ENCODE assay signal across 1 cellular context in genomic region chr3:46132565-46132964, GRCh38.
TF ChIP-seq lines count a peak whose summit lies in the region.

No MANE protein-coding gene starts in this region.

TF ChIP-seq in HepG2, 621 proteins besides CTCF, POLR2A, EP300 and RAD21 (continued from another document):
- TF ChIP-seq ZNF281 (CRISPR knock-in tag; IDR thresholded peaks at IDR 0.05; ENCODE audit: borderline replicate concordance): no peak
- TF ChIP-seq, protein P1, sequence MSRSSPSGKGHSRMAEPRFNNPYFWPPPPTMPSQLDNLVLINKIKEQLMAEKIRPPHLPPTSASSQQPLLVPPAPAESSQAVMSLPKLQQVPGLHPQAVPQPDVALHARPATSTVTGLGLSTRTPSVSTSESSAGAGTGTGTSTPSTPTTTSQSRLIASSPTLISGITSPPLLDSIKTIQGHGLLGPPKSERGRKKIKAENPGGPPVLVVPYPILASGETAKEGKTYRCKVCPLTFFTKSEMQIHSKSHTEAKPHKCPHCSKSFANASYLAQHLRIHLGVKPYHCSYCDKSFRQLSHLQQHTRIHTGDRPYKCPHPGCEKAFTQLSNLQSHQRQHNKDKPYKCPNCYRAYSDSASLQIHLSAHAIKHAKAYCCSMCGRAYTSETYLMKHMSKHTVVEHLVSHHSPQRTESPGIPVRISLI (CRISPR knock-in tag; IDR thresholded peaks at IDR 0.05; ENCODE audit: borderline replicate concordance): no peak
- no peak for TF ChIP-seq ZBTB3 (CRISPR knock-in tag; IDR thresholded peaks at IDR 0.05; ENCODE audit: borderline replicate concordance, low read depth)
- TF ChIP-seq, protein P2, sequence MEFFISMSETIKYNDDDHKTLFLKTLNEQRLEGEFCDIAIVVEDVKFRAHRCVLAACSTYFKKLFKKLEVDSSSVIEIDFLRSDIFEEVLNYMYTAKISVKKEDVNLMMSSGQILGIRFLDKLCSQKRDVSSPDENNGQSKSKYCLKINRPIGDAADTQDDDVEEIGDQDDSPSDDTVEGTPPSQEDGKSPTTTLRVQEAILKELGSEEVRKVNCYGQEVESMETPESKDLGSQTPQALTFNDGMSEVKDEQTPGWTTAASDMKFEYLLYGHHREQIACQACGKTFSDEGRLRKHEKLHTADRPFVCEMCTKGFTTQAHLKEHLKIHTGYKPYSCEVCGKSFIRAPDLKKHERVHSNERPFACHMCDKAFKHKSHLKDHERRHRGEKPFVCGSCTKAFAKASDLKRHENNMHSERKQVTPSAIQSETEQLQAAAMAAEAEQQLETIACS (CRISPR knock-in tag; IDR thresholded peaks at IDR 0.05): no peak
- TF ChIP-seq KLF11 (CRISPR knock-in tag; IDR thresholded peaks at IDR 0.05): no peak
- no peak for TF ChIP-seq GMEB1 (CRISPR knock-in tag; IDR thresholded peaks at IDR 0.05; ENCODE audit: borderline replicate concordance)
- TF ChIP-seq ZNF546 (CRISPR knock-in tag; conservative IDR thresholded peaks at IDR 0.05): no peak
- TF ChIP-seq MED8 (CRISPR knock-in tag; IDR thresholded peaks at IDR 0.05; ENCODE audit: insufficient replicate concordance): no peak
- no peak for TF ChIP-seq NR2F6 (IDR thresholded peaks at IDR 0.05)
- no peak for TF ChIP-seq NR2F6 (CRISPR knock-in tag; IDR thresholded peaks at IDR 0.05)
- TF ChIP-seq ZNF710 (CRISPR knock-in tag; IDR thresholded peaks at IDR 0.05; ENCODE audit: borderline replicate concordance): no peak
